1 cellular context compared by ENCODE assay signal in the genomic region with DNA sequence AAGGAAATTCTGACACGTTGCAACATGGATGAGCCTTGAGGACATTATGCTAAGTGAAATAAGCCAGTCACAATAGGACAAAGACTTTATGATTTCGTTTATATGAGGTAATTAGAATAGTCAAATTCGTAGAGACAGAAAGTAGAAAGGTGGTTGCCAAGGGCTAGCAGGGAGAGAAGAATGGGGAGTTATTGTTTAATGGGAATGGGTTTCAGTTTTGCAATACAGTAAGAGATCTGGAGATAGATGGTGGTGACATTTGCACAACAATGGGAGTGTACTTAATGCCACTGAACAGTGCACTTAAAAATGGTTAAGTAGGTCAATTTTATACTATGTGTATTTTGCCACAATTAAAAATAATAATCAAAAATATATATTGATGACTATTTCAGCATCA.
TF ChIP-seq lines count a peak whose summit lies in the region.

No MANE protein-coding gene starts in this region.

TF ChIP-seq in GM12878, 131 proteins besides CTCF, POLR2A, EP300 and RAD21 (continued from another document):
- TF ChIP-seq, protein P1, sequence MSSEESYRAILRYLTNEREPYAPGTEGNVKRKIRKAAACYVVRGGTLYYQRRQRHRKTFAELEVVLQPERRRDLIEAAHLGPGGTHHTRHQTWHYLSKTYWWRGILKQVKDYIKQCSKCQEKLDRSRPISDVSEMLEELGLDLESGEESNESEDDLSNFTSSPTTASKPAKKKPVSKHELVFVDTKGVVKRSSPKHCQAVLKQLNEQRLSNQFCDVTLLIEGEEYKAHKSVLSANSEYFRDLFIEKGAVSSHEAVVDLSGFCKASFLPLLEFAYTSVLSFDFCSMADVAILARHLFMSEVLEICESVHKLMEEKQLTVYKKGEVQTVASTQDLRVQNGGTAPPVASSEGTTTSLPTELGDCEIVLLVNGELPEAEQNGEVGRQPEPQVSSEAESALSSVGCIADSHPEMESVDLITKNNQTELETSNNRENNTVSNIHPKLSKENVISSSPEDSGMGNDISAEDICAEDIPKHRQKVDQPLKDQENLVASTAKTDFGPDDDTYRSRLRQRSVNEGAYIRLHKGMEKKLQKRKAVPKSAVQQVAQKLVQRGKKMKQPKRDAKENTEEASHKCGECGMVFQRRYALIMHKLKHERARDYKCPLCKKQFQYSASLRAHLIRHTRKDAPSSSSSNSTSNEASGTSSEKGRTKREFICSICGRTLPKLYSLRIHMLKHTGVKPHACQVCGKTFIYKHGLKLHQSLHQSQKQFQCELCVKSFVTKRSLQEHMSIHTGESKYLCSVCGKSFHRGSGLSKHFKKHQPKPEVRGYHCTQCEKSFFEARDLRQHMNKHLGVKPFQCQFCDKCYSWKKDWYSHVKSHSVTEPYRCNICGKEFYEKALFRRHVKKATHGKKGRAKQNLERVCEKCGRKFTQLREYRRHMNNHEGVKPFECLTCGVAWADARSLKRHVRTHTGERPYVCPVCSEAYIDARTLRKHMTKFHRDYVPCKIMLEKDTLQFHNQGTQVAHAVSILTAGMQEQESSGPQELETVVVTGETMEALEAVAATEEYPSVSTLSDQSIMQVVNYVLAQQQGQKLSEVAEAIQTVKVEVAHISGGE (CRISPR knock-in tag; IDR thresholded peaks at IDR 0.05), result no peak
- TF ChIP-seq CHD4 (IDR thresholded peaks at IDR 0.05) (no peak), HDAC2 (IDR thresholded peaks at IDR 0.05) (no peak), ZZZ3 (IDR thresholded peaks at IDR 0.05; ENCODE audit: control insufficient read depth, insufficient read length, low read depth) (no peak), CEBPB (IDR thresholded peaks at IDR 0.05; ENCODE audit: borderline replicate concordance in 1 of 2, low read depth in 2 of 2, low read length in 2 of 2) (no peak), TCF7 (IDR thresholded peaks at IDR 0.05; ENCODE audit: borderline replicate concordance) (no peak)
